Comparison of ENCODE assay signal across 1 cellular context in the genomic region with DNA sequence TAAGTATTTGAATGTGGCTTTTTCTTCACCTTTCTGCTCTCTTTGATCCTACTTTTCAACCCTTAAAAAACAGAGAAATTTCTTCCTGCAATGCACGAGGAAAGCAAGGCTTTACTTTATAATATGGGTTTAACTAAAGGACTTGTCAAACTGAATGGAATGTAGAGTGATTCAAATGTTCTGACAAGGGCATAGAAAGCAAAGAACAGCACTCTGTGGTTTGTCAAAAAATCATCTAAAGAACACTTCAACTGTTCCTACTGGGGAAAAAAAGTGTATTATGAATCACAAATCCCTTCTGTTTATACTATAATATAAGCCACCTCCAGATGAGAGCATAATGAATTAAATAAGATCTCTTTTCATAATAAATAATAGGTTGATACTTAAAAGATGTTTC.
TF ChIP-seq lines count a peak whose summit lies in the region.

No MANE protein-coding gene starts in this region.

TF ChIP-seq in IMR-90, 13 proteins besides CTCF, POLR2A, EP300 and RAD21 (continued from another document):
- TF ChIP-seq MAZ (IDR thresholded peaks at IDR 0.05; ENCODE audit: borderline replicate concordance, low read depth, low read length) (no peak), NFE2L2 (IDR thresholded peaks at IDR 0.05; ENCODE audit: low read depth, low read length) (no peak), SMC3 (IDR thresholded peaks at IDR 0.05; ENCODE audit: low read depth, low read length) (no peak), CHD1 (IDR thresholded peaks at IDR 0.05; ENCODE audit: low read depth, low read length) (no peak), BHLHE40 (IDR thresholded peaks at IDR 0.05; ENCODE audit: low read depth, low read length) (no peak), RCOR1 (IDR thresholded peaks at IDR 0.05; ENCODE audit: insufficient replicate concordance, low read length) (no peak)
